8 cellular contexts compared by ENCODE assay signal in genomic region chr11:130448416-130449068, GRCh38. TPM values are rescaled to one million over a fixed set of nuclear protein-coding genes. Genes with fewer than 3 reads are reported as not detected.
DNase-seq lines count a peak whose midpoint lies in the region; ATAC-seq and TF ChIP-seq lines count a peak whose summit lies in the region.

ADAMTS15 (plus strand) TSS chr11:130448645; CDS start chr11:130448974, 329 bp downstream.

- no peak for TF ChIP-seq CTCF in ovary (IDR thresholded peaks at IDR 0.05)
- TF ChIP-seq CTCF in CD14-positive monocyte (IDR thresholded peaks at IDR 0.05), result no peak

- H3K36me3 Mint-ChIP-seq in activated naive CD4-positive, alpha-beta T cell treated with anti-CD3 and anti-CD28 coated beads, Interleukin-2, amount 10 ng/mL, durations not matched to agents 7 days and 5 days, result no peaks in the 10 kb centered on the region
- H3K36me3 Mint-ChIP-seq in CD14-positive monocyte, result peaks cover 0 to 2% of the 10 kb centered on the region in 2 donors

- CTCF ChIA-PET in activated naive CD4-positive, alpha-beta T cell treated with anti-CD3 and anti-CD28 coated beads, Interleukin-2, amount 10 ng/mL, durations not matched to agents 7 days and 5 days (lab: Charles Lee), result interaction anchor here (1.0 kb wide), 1 partner anchor 446 kb away, joined by 3 read pairs; no protein-coding TSS in a partner anchor

- intact Hi-C loops in Right ventricle myocardium superior (cut with DNase I), result loop anchor here (10.0 kb wide), 1 partner anchor 286 kb away; no protein-coding TSS in a partner anchor
- intact Hi-C loops in ovary (cut with DNase I), result no loop called here
- intact Hi-C loops in CD14-positive monocyte (cut with micrococcal nuclease), result no loop called here

- 0 to 1% (median 0%) methylated on average over 44 to 57 of the region's 57 CpGs for WGBS in ovary, 3 donors

- H3K4me1 Mint-ChIP-seq in activated naive CD4-positive, alpha-beta T cell treated with anti-CD3 and anti-CD28 coated beads, Interleukin-2, amount 10 ng/mL, durations not matched to agents 7 days and 5 days, result peaks cover 9% of the 10 kb centered on the region
- peaks cover 7% of the 10 kb centered on the region for H3K4me1 Mint-ChIP-seq in CD14-positive monocyte

- TF ChIP-seq EP300 in ovary (IDR thresholded peaks at IDR 0.05), result no peak

- no peak within 1 kb of the TSS for H3K27ac Mint-ChIP-seq in activated naive CD4-positive, alpha-beta T cell treated with anti-CD3 and anti-CD28 coated beads, Interleukin-2, amount 10 ng/mL, durations not matched to agents 7 days and 5 days
- no peak within 1 kb of the TSS for H3K27ac Mint-ChIP-seq in CD14-positive monocyte

- no peaks in the 10 kb centered on the region for H3K36me3 ChIP-seq in ovary

- H3K27ac ChIP-seq in ovary, result no peak within 1 kb of the TSS

- TF ChIP-seq POLR2A in ovary (IDR thresholded peaks at IDR 0.05), result peak; percentile 26

- H3K4me3 Mint-ChIP-seq in activated naive CD4-positive, alpha-beta T cell treated with anti-CD3 and anti-CD28 coated beads, Interleukin-2, amount 10 ng/mL, durations not matched to agents 7 days and 5 days, result peak within 1 kb of the TSS; percentile 68
- peak within 1 kb of the TSS in 1 of 2 donors; percentile 91 for H3K4me3 Mint-ChIP-seq in CD14-positive monocyte

- in situ Hi-C loops in ACHN (cut with HindIII; ENCODE audit: low pct_ligation_motif_present, low pct_unique_long_range_greater_than_20kb, low sequenced_read_pairs), result loop anchor here (25.0 kb wide), 2 partner anchors 189 to 414 kb away; no protein-coding TSS in a partner anchor

- no peaks in the 10 kb centered on the region for H3K27me3 ChIP-seq in ovary

- H3K27me3 Mint-ChIP-seq in activated naive CD4-positive, alpha-beta T cell treated with anti-CD3 and anti-CD28 coated beads, Interleukin-2, amount 10 ng/mL, durations not matched to agents 7 days and 5 days, result peaks cover 89% of the 10 kb centered on the region
- H3K27me3 Mint-ChIP-seq in CD14-positive monocyte (ENCODE audit: low read depth in 3 of 3), result peaks cover 53 to 76% (median 54%) of the 10 kb centered on the region in 3 donors

- ATAC-seq in GM19351 (IDR thresholded peaks at IDR 0.05; ENCODE audit: unreplicated experiment) (peak; percentile 74), Right ventricle myocardium superior (ENCODE audit: poor library complexity) (peak; percentile 79), HG03439 (IDR thresholded peaks at IDR 0.05; ENCODE audit: unreplicated experiment) (no peak)

- H3K4me1 ChIP-seq in ovary (ENCODE audit: insufficient read depth), result peaks cover 6% of the 10 kb centered on the region

- no peaks in the 10 kb centered on the region for H3K9me3 Mint-ChIP-seq in activated naive CD4-positive, alpha-beta T cell treated with anti-CD3 and anti-CD28 coated beads, Interleukin-2, amount 10 ng/mL, durations not matched to agents 7 days and 5 days
- H3K9me3 Mint-ChIP-seq in CD14-positive monocyte, result peaks cover 0 to 15% (median 0%) of the 10 kb centered on the region in 7 donors

- DNase-seq in ACHN (peak; percentile 91), NCI-H2171 treated with DMSO at 0.1 percent for 48 hours (lab: John Stamatoyannopoulos, UW) (peak; percentile 79), Right ventricle myocardium superior (peak; percentile 94), ovary (peak; percentile 48 to 76 (median 68)), CD14-positive monocyte (ENCODE audit: low spot score) (no peak)
- DNase-seq in activated naive CD4-positive, alpha-beta T cell treated with anti-CD3 and anti-CD28 coated beads, Interleukin-2, amount 10 ng/mL, durations not matched to agents 7 days and 5 days, result peak; percentile 65

- H3K9me3 ChIP-seq in ovary, result no peaks in the 10 kb centered on the region

- H3K4me3 ChIP-seq in ovary, result peak within 1 kb of the TSS; percentile 52

RNA-seq across cellular contexts. Expression of gene ADAMTS15, which starts in this region (rescaled TPM):
- total RNA-seq in Right ventricle myocardium superior, result 43.5 TPM
- total RNA-seq in ovary, result 1 to 10 TPM in 6 of 7 donors, under 1 TPM in 1; 0.95 to 7.2 (median 3.4) TPM
- 1 to 10 TPM; 1.2 to 2.7 TPM for polyA plus RNA-seq in ovary
- polyA plus RNA-seq in CD14-positive monocyte, result not detected
